In the genomic region with DNA sequence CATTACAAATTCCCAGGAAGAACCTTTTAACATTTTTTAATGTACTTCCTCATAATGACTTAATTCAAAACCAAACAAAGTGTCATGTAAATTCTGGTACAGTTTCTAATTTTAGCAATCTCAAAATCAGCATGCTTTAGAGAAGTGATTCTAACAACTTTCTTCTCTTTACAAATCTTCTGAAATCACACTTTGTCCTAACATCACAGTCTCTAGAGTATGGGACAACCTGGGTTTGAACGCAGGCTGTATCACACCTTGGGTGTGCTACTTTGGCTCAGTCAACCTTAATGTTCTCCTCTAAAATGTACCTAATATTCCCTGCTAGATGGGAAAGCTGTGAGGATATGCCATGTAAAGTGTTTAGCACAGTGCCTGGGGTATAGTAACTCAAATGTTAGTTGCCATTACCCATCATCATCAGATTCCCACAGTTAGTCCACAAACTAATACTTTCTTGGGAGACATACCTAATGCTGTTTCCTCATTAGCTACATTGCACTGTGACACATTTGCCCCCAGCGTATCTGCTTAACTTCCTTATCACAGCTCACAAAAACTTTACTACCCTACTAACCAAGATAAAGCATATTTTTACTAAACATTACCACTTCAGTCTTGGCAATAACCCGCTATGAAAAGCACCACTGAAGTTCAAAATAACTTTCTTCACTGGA, we compare ENCODE assay signal across 2 cellular contexts.
TF ChIP-seq lines count a peak whose summit lies in the region.

No MANE protein-coding gene starts in this region.

TF ChIP-seq in A549, 52 proteins besides CTCF, POLR2A, EP300 and RAD21 (continued from another document):
- peak; percentile 58 for TF ChIP-seq MAX (IDR thresholded peaks at IDR 0.05)
- TF ChIP-seq ELK1 (IDR thresholded peaks at IDR 0.05; ENCODE audit: low read depth, low read length): no peak
- TF ChIP-seq NPAS2 (CRISPR knock-in tag; IDR thresholded peaks at IDR 0.05; ENCODE audit: borderline replicate concordance): no peak

TF ChIP-seq in IMR-90, 13 proteins besides CTCF, POLR2A, EP300 and RAD21 (continued from another document):
- no peak for TF ChIP-seq ELK1 (IDR thresholded peaks at IDR 0.05; ENCODE audit: borderline replicate concordance, low read depth, low read length)
- no peak for TF ChIP-seq SMC3 (IDR thresholded peaks at IDR 0.05; ENCODE audit: low read depth, low read length)
- no peak for TF ChIP-seq RCOR1 (IDR thresholded peaks at IDR 0.05; ENCODE audit: insufficient replicate concordance, low read length)
